8 cellular contexts compared by ENCODE assay signal in genomic region chr16:30805370-30806169, GRCh38. TPM values are rescaled to one million over a fixed set of nuclear protein-coding genes. Genes with fewer than 3 reads are reported as not detected.
DNase-seq lines count a peak whose midpoint lies in the region; ATAC-seq, FAIRE-seq and TF ChIP-seq lines count a peak whose summit lies in the region.

No MANE protein-coding gene starts in this region.

- WGBS in A549 (ENCODE audit: missing lambda C conversion rate) = 3% methylated on average over 44 of the region's 62 CpGs
- 3% methylated on average over 61 of the region's 62 CpGs for WGBS in smooth muscle cell (ENCODE audit: low lambda C conversion rate)

- H3K9me3 Mint-ChIP-seq in chondrocyte (ENCODE audit: low read depth) = no peaks in the 10 kb centered on the region

- H3K36me3 Mint-ChIP-seq in chondrocyte (ENCODE audit: low read depth) = no peaks in the 10 kb centered on the region

- no peak for TF ChIP-seq CTCF in A549 (IDR thresholded peaks at IDR 0.05)
- TF ChIP-seq CTCF in chondrocyte (IDR thresholded peaks at IDR 0.05) = peak; percentile 39
- peak in 1 of 3 experiments; percentile 20 for TF ChIP-seq CTCF in keratinocyte (optimal IDR thresholded peaks at IDR 0.05 in 1 of 3, IDR thresholded peaks at IDR 0.05 in 1 of 3, conservative IDR thresholded peaks at IDR 0.05 in 1 of 3; ENCODE audit: extremely low read depth in 1 of 3, insufficient read depth in 2 of 3, low read length in 3 of 3)
- no peak for TF ChIP-seq CTCF in smooth muscle cell (IDR thresholded peaks at IDR 0.05; ENCODE audit: borderline replicate concordance, insufficient read depth, poor library complexity, severe bottlenecking)
- no peak for TF ChIP-seq CTCF in GM10266 (IDR thresholded peaks at IDR 0.05; ENCODE audit: control insufficient read depth, insufficient read depth, low read depth, missing control alignments)

- no peaks in the 10 kb centered on the region for H3K27me3 ChIP-seq in keratinocyte (ENCODE audit: control insufficient read depth, extremely low read depth, insufficient read depth, low read length)
- no peaks in the 10 kb centered on the region for H3K27me3 ChIP-seq in smooth muscle cell (ENCODE audit: low read depth)

- peak overlapping the region; percentile 91 to 96 for H3K27ac ChIP-seq in A549
- H3K27ac ChIP-seq in keratinocyte (ENCODE audit: control insufficient read depth, insufficient read depth, low read length) = peak overlapping the region; percentile 63
- peak overlapping the region; percentile 63 for H3K27ac ChIP-seq in smooth muscle cell (ENCODE audit: low read depth)

- H3K9me3 ChIP-seq in A549 (no peaks in the 10 kb centered on the region), keratinocyte (ENCODE audit: control insufficient read depth, low read depth, low read length) (no peaks in the 10 kb centered on the region), smooth muscle cell (replicated peaks; ENCODE audit: low read depth) (no peaks in the 10 kb centered on the region)

- H3K4me2 ChIP-seq in A549 (peak overlapping the region; percentile 82), keratinocyte (ENCODE audit: control insufficient read depth, extremely low read depth, insufficient read depth, low read depth, low read length) (peak overlapping the region; percentile 99), smooth muscle cell (peak overlapping the region; percentile 92)

- peak; percentile 98 for ATAC-seq in A549

- FAIRE-seq in A549 (lab: Jason Lieb, UNC) (no peak), keratinocyte (lab: Jason Lieb, UNC) (no peak)

- H3K36me3 ChIP-seq in keratinocyte (ENCODE audit: control insufficient read depth in 2 of 2, extremely low read depth in 1 of 2, insufficient read depth in 2 of 2, low read length in 2 of 2) = no peaks in the 10 kb centered on the region
- no peaks in the 10 kb centered on the region for H3K36me3 ChIP-seq in smooth muscle cell (ENCODE audit: low read depth)

- H3K4me3 Mint-ChIP-seq in chondrocyte (ENCODE audit: unreplicated experiment) = peak overlapping the region; percentile 79

- dilution Hi-C loops in keratinocyte (cut with MboI; ENCODE audit: extremely low pct_ligation_motif_present, low sequenced_read_pairs) = no loop called here

- H3K9ac ChIP-seq in keratinocyte (ENCODE audit: control insufficient read depth, extremely low read depth, insufficient read depth, low read length) = peak overlapping the region; percentile 81
- peak overlapping the region; percentile 82 for H3K9ac ChIP-seq in smooth muscle cell (ENCODE audit: low read depth)

- peak overlapping the region; percentile 74 for H3K4me3 ChIP-seq in A549
- peak overlapping the region; percentile 64 to 87 (median 78) for H3K4me3 ChIP-seq in keratinocyte (ENCODE audit: control insufficient read depth in 2 of 3, extremely low read depth in 1 of 3, insufficient read depth in 2 of 3, low read depth in 1 of 3, low read length in 3 of 3)
- peak overlapping the region; percentile 77 for H3K4me3 ChIP-seq in smooth muscle cell

- TF ChIP-seq POLR2A in A549 (IDR thresholded peaks at IDR 0.05; ENCODE audit: low read length) (peak; percentile 89), GM19099 (IDR thresholded peaks at IDR 0.05; ENCODE audit: extremely low read depth, insufficient read length, low read depth) (peak; percentile 68)

- DNase-seq in A549 (ENCODE audit: low read depth in 1 of 2, low spot score in 1 of 2) (peak; percentile 88 to 89), NCI-H2107 treated with DMSO at 0.1 percent for 48 hours (lab: John Stamatoyannopoulos, UW; ENCODE audit: unreplicated experiment) (peak; percentile 13), chondrocyte (ENCODE audit: low spot score) (peak; percentile 96), keratinocyte (ENCODE audit: low read depth, low spot score) (no peak), smooth muscle cell (lab: John Stamatoyannopoulos, UW; ENCODE audit: unreplicated experiment) (peak; percentile 45), GM10266 (ENCODE audit: extremely low spot score) (no peak)
- DNase-seq in activated CD4-positive, alpha-beta T cell treated with anti-CD3 and anti-CD28 coated beads for 1 hour = peak; percentile 32

- H3K4me1 ChIP-seq in A549 = peaks cover 8% of the 10 kb centered on the region; the same call in 1 of the 3 replicates
- H3K4me1 ChIP-seq in keratinocyte (ENCODE audit: control insufficient read depth, extremely low read depth, insufficient read depth, low read length) = peaks cover 11% of the 10 kb centered on the region
- H3K4me1 ChIP-seq in smooth muscle cell (ENCODE audit: low read depth) = peaks cover 7% of the 10 kb centered on the region

- H3K9me1 ChIP-seq in keratinocyte (ENCODE audit: control insufficient read depth, extremely low read depth, insufficient read depth, low read length) = no peaks in the 10 kb centered on the region

- POLR2A ChIA-PET in A549 (lab: Yijun Ruan, JAX) = interaction anchor here (0.6 to 3.2 kb wide), 16 partner anchors 9 to 396 kb away, joined by 3 to 66 read pairs (median 6); partner anchors contain the start of genes FBRS, PHKG2 and ZNF629

- CTCF ChIA-PET in A549 (lab: Yijun Ruan, JAX) = interaction anchor here (0.6 to 5.6 kb wide), 16 partner anchors 8 to 137 kb away, joined by 3 to 41 read pairs (median 4); partner anchors contain the start of gene ZNF629

- TF ChIP-seq RAD21 in A549 (conservative IDR thresholded peaks at IDR 0.05 in 1 of 2, IDR thresholded peaks at IDR 0.05 in 1 of 2) = peak in 1 of 2 experiments; percentile 34; a peak in 1 of 5 replicates

- H2AFZ ChIP-seq in keratinocyte (ENCODE audit: control insufficient read depth, low read length) (peak overlapping the region; percentile 99), smooth muscle cell (ENCODE audit: low read depth) (peak overlapping the region; percentile 78)

- H3F3A ChIP-seq in smooth muscle cell (ENCODE audit: low read depth) = peaks cover 11% of the 10 kb centered on the region

- H3K4me1 Mint-ChIP-seq in chondrocyte (ENCODE audit: low read depth) = peaks cover 19% of the 10 kb centered on the region

- H3K79me2 ChIP-seq in keratinocyte (ENCODE audit: control insufficient read depth, insufficient read depth, low read length) (no peaks in the 10 kb centered on the region), smooth muscle cell (ENCODE audit: low read depth) (no peaks in the 10 kb centered on the region)

- peak in 1 of 2 experiments; percentile 25; a peak in 1 of 5 replicates for TF ChIP-seq EP300 in A549 (IDR thresholded peaks at IDR 0.05)

- H3K27me3 Mint-ChIP-seq in chondrocyte (ENCODE audit: low read depth) = no peaks in the 10 kb centered on the region

- H4K20me1 ChIP-seq in keratinocyte (ENCODE audit: control insufficient read depth, extremely low read depth, insufficient read depth, low read length) (no peaks in the 10 kb centered on the region), smooth muscle cell (ENCODE audit: low read depth) (no peaks in the 10 kb centered on the region)

- H3K27ac Mint-ChIP-seq in chondrocyte (ENCODE audit: unreplicated experiment) = peak overlapping the region; percentile 88

RNA-seq across cellular contexts. Expression of gene ZNF629, which starts 18.6 kb away (rescaled TPM):
- polyA plus RNA-seq in A549 (2011; rRNA removed) = 5.9 and 7.5 TPM in 2 replicates
- 4.3 and 6.3 TPM in 2 replicates for polyA plus RNA-seq in A549 (2012; cell fraction: cytosol; rRNA removed)
- 9.1 and 10.5 TPM in 2 replicates for polyA plus RNA-seq in A549 (2012; cell fraction: nucleus; rRNA removed)
- 12.3 to 13.7 TPM (median 13.6 TPM) in 3 replicates for polyA plus RNA-seq in A549 (2017; fragmentation: RNase III; extraction: RNeasy Plus Mini Kit Qiagen cat#74134 plus additional on column Dnase treatment)
- polyA minus RNA-seq in A549 (2011; rRNA and poly(A)+ RNA removed) = 10.0 and 10.1 TPM in 2 replicates
- 18.8 to 20.2 TPM (median 18.9 TPM) in 3 replicates for total RNA-seq in chondrocyte
- 3.6 to 6.0 TPM (median 4.1 TPM) in 3 replicates for polyA plus RNA-seq in keratinocyte
- polyA plus RNA-seq in keratinocyte (2011; ENCODE audit: low read depth) = 2.0 TPM
- 3.4 and 5.1 TPM in 2 replicates for polyA plus RNA-seq in keratinocyte (2011; cell fraction: cytosol; rRNA removed)
- polyA plus RNA-seq in keratinocyte (2011; cell fraction: nucleus; rRNA removed) = 10.3 and 12.4 TPM in 2 replicates
- 5.5 and 11.0 TPM in 2 replicates for polyA plus RNA-seq in keratinocyte (2012; ENCODE audit: low replicate concordance)
- polyA minus RNA-seq in keratinocyte = 4.6 to 9.9 TPM (median 5.6 TPM) in 3 replicates
- polyA minus RNA-seq in keratinocyte (2011; cell fraction: cytosol; rRNA and poly(A)+ RNA removed) = 8.1 TPM
- 10.2 and 11.9 TPM in 2 replicates for polyA minus RNA-seq in keratinocyte (2011; cell fraction: nucleus; rRNA and poly(A)+ RNA removed)
- total RNA-seq in smooth muscle cell = 11.2 and 11.6 TPM in 2 replicates
- 13.0 and 13.4 TPM in 2 replicates for polyA plus RNA-seq in smooth muscle cell

RNA-seq across cellular contexts. Expression of gene RNF40, which starts 43.4 kb away (rescaled TPM):
- polyA plus RNA-seq in A549 (2011; rRNA removed) = 66.1 and 88.8 TPM in 2 replicates
- polyA plus RNA-seq in A549 (2012; cell fraction: cytosol; rRNA removed) = 46.9 and 60.1 TPM in 2 replicates
- 85.6 and 97.4 TPM in 2 replicates for polyA plus RNA-seq in A549 (2012; cell fraction: nucleus; rRNA removed)
- polyA plus RNA-seq in A549 (2017; fragmentation: RNase III; extraction: RNeasy Plus Mini Kit Qiagen cat#74134 plus additional on column Dnase treatment) = 63.9 to 69.9 TPM (median 66.4 TPM) in 3 replicates
- 101 and 138 TPM in 2 replicates for polyA minus RNA-seq in A549 (2011; rRNA and poly(A)+ RNA removed)
- total RNA-seq in chondrocyte = 71.1 to 104 TPM (median 78.6 TPM) in 3 replicates
- 45.2 to 59.6 TPM (median 52.7 TPM) in 3 replicates for polyA plus RNA-seq in keratinocyte
- polyA plus RNA-seq in keratinocyte (2011; ENCODE audit: low read depth) = 53.5 TPM
- polyA plus RNA-seq in keratinocyte (2011; cell fraction: cytosol; rRNA removed) = 43.2 and 45.2 TPM in 2 replicates
- polyA plus RNA-seq in keratinocyte (2011; cell fraction: nucleus; rRNA removed) = 67.2 and 85.5 TPM in 2 replicates
- 43.1 and 60.9 TPM in 2 replicates for polyA plus RNA-seq in keratinocyte (2012; ENCODE audit: low replicate concordance)
- 63.2 to 88.0 TPM (median 66.8 TPM) in 3 replicates for polyA minus RNA-seq in keratinocyte
- polyA minus RNA-seq in keratinocyte (2011; cell fraction: cytosol; rRNA and poly(A)+ RNA removed) = 42.8 TPM
- polyA minus RNA-seq in keratinocyte (2011; cell fraction: nucleus; rRNA and poly(A)+ RNA removed) = 23.4 and 43.4 TPM in 2 replicates
- 66.1 and 73.0 TPM in 2 replicates for total RNA-seq in smooth muscle cell
- 92.5 and 107 TPM in 2 replicates for polyA plus RNA-seq in smooth muscle cell

RNA-seq across cellular contexts. Expression of gene CFAP119, which starts 43.7 kb away (rescaled TPM):
- polyA plus RNA-seq in A549 (2011; rRNA removed) (3.5 and 4.5 TPM in 2 replicates), A549 (2017; fragmentation: RNase III; extraction: RNeasy Plus Mini Kit Qiagen cat#74134 plus additional on column Dnase treatment) (7.7 to 9.9 TPM (median 9.5 TPM) in 3 replicates), keratinocyte (2.2 to 3.0 TPM (median 2.3 TPM) in 3 replicates), smooth muscle cell (3.0 and 3.5 TPM in 2 replicates)
- polyA plus RNA-seq in A549 (2012; cell fraction: cytosol; rRNA removed) = 15.3 and 15.5 TPM in 2 replicates
- 68.5 and 69.5 TPM in 2 replicates for polyA plus RNA-seq in A549 (2012; cell fraction: nucleus; rRNA removed)
- polyA minus RNA-seq in A549 (2011; rRNA and poly(A)+ RNA removed) = 2.3 and 3.2 TPM in 2 replicates
- total RNA-seq in chondrocyte (6.3 to 10.0 TPM (median 7.1 TPM) in 3 replicates), smooth muscle cell (2.2 and 5.2 TPM in 2 replicates)
- 0.62 TPM for polyA plus RNA-seq in keratinocyte (2011; ENCODE audit: low read depth)
- polyA plus RNA-seq in keratinocyte (2011; cell fraction: cytosol; rRNA removed) = 0.34 and 0.39 TPM in 2 replicates
- 7.1 and 7.8 TPM in 2 replicates for polyA plus RNA-seq in keratinocyte (2011; cell fraction: nucleus; rRNA removed)
- polyA plus RNA-seq in keratinocyte (2012; ENCODE audit: low replicate concordance) = 0.97 and 2.1 TPM in 2 replicates
- 0.35 TPM in 1 of 3 replicates, not detected in the others for polyA minus RNA-seq in keratinocyte
- 3.1 TPM for polyA minus RNA-seq in keratinocyte (2011; cell fraction: cytosol; rRNA and poly(A)+ RNA removed)
- polyA minus RNA-seq in keratinocyte (2011; cell fraction: nucleus; rRNA and poly(A)+ RNA removed) = 0.39 and 0.63 TPM in 2 replicates

RNA-seq across cellular contexts. Expression of gene PHKG2, which starts 57.3 kb away (rescaled TPM):
- polyA plus RNA-seq in A549 (2011; rRNA removed) (28.0 and 30.0 TPM in 2 replicates), A549 (2017; fragmentation: RNase III; extraction: RNeasy Plus Mini Kit Qiagen cat#74134 plus additional on column Dnase treatment) (37.1 to 42.0 TPM (median 37.3 TPM) in 3 replicates), keratinocyte (28.9 to 40.6 TPM (median 31.8 TPM) in 3 replicates), smooth muscle cell (39.1 and 40.1 TPM in 2 replicates)
- 41.6 and 46.7 TPM in 2 replicates for polyA plus RNA-seq in A549 (2012; cell fraction: cytosol; rRNA removed)
- polyA plus RNA-seq in A549 (2012; cell fraction: nucleus; rRNA removed) = 198 and 211 TPM in 2 replicates
- polyA minus RNA-seq in A549 (2011; rRNA and poly(A)+ RNA removed) = 22.1 and 29.7 TPM in 2 replicates
- total RNA-seq in chondrocyte (18.8 to 28.1 TPM (median 19.0 TPM) in 3 replicates), smooth muscle cell (24.9 and 35.9 TPM in 2 replicates)
- 9.0 TPM for polyA plus RNA-seq in keratinocyte (2011; ENCODE audit: low read depth)
- 16.2 and 16.6 TPM in 2 replicates for polyA plus RNA-seq in keratinocyte (2011; cell fraction: cytosol; rRNA removed)
- polyA plus RNA-seq in keratinocyte (2011; cell fraction: nucleus; rRNA removed) = 121 and 138 TPM in 2 replicates
- 20.9 and 28.6 TPM in 2 replicates for polyA plus RNA-seq in keratinocyte (2012; ENCODE audit: low replicate concordance)
- polyA minus RNA-seq in keratinocyte = 29.8 to 36.4 TPM (median 34.7 TPM) in 3 replicates
- polyA minus RNA-seq in keratinocyte (2011; cell fraction: cytosol; rRNA and poly(A)+ RNA removed) = 15.7 TPM
- 28.6 and 36.6 TPM in 2 replicates for polyA minus RNA-seq in keratinocyte (2011; cell fraction: nucleus; rRNA and poly(A)+ RNA removed)

Comparison
In these comparisons a context has a peak if more than half of its experiments do, and no peak if none do; other contexts are left out.
1. DNase-seq: peak in A549 (2 of 2), NCI-H2107 treated with DMSO at 0.1 percent for 48 hours (single experiment), activated CD4-positive, alpha-beta T cell treated with anti-CD3 and anti-CD28 coated beads for 1 hour (single experiment), chondrocyte (single experiment) and smooth muscle cell (single experiment); none in keratinocyte (single experiment) and GM10266 (single experiment).
2. Peak in every context shown above with its lines, with median percentiles within 50 percentile points of each other: H3K27ac ChIP-seq, H3K4me2 ChIP-seq and H3K4me3 ChIP-seq.